39 cellular contexts compared by ENCODE assay signal in the genomic region with DNA sequence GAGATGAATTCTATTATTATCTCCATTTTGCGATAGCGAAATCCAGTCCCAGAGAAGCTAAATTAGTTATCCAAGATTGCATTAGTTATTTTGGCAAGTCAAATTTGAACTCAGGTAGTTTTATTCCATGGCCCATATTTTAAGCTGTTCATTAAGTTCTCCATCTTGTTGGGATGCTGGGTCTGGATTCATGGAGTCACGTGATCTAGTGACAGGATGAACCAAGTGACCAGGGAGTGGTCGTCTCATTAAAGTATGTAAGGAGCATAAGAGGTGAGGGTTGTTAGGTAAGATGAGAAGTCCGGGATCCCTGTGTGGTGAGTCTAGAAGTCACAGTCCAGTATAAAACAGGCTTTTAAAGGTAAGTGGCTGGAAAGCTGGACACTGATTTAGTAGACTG.
"Had no signal": no experiment of that assay in that cellular context is flagged by ENCODE, and none has a peak within 500 bp of the region (broad histone marks: within the 10 kb centered on the region; RNA-seq: fewer than 3 reads in every experiment).

No MANE protein-coding gene starts in this region.

- FAIRE-seq: astrocyte, bronchial epithelial cell had no signal

- H3K4me1 ChIP-seq: adrenal gland, ascending aorta, body of pancreas, breast epithelium had no signal

- ATAC-seq: activated naive CD4-positive, alpha-beta T cell treated with anti-CD3 and anti-CD28 coated beads, Interleukin-2, amount 50 U/mL, for 72 hours; activated naive CD8-positive, alpha-beta T cell treated with anti-CD3 and anti-CD28 coated beads, Interleukin-2, amount 50 U/mL, for 24 hours; activated T-cell treated with anti-CD3 and anti-CD28 coated beads, Interleukin-2, amount 50 U/mL, for 4 hours; activated T-cell treated with anti-CD3 and anti-CD28 coated beads, Interleukin-2, amount 50 U/mL, for 72 hours; activated T-helper 17 cell treated with anti-CD3 and anti-CD28 coated beads, Interleukin-2, amount 50 U/mL, for 72 hours; body of pancreas had no signal

- H3K27ac ChIP-seq: adrenal gland, ascending aorta, body of pancreas, brain microvascular endothelial cell, breast epithelium, cardiac muscle cell had no signal

- H3K27ac Mint-ChIP-seq: activated naive CD4-positive, alpha-beta T cell treated with anti-CD3 and anti-CD28 coated beads for 36 hours; activated naive CD4-positive, alpha-beta T cell treated with anti-CD3 and anti-CD28 coated beads, Interleukin-2, amount 10 ng/mL, durations not matched to agents 7 days and 5 days; activated naive CD4-positive, alpha-beta T cell treated with anti-CD3 and anti-CD28 coated beads, Interleukin-2, amount 50 U/mL, for 24 hours; activated naive CD4-positive, alpha-beta T cell treated with anti-CD3 and anti-CD28 coated beads, Interleukin-2, amount 50 U/mL, for 72 hours; activated naive CD8-positive, alpha-beta T cell; activated naive CD8-positive, alpha-beta T cell treated with anti-CD3 and anti-CD28 coated beads for 36 hours; activated naive CD8-positive, alpha-beta T cell treated with anti-CD3 and anti-CD28 coated beads, Interleukin-2, amount 10 ng/mL, durations not matched to agents 7 days and 5 days; activated naive CD8-positive, alpha-beta T cell treated with anti-CD3 and anti-CD28 coated beads, Interleukin-2, amount 50 U/mL, for 24 hours; activated T-cell treated with anti-CD3 and anti-CD28 coated beads, Interleukin-2, amount 50 U/mL, for 24 hours; activated T-cell treated with anti-CD3 and anti-CD28 coated beads, Interleukin-2, amount 50 U/mL, for 72 hours; activated T-helper 1 cell treated with anti-CD3 and anti-CD28 coated beads, Interleukin-12 subunit alpha, Interleukin-12 subunit beta, Interleukin-2, Interleukin-4 antibody, amounts not matched to agents 30 ng/mL and 10 ng/mL and 1 ng/mL, durations not matched to agents 14 hours and 24 hours and 36 hours; activated T-helper 17 cell treated with anti-CD3 and anti-CD28 coated beads, Interleukin-2, amount 50 U/mL, for 72 hours; activated T-helper 2 cell treated with anti-CD3 and anti-CD28 coated beads, Interferon-gamma antibody, Interleukin-2, Interleukin-4, amounts not matched to agents 10 μg/mL and 5 μg/mL and 100 μg/mL, durations not matched to agents 14 hours and 24 hours and 36 hours; brain had no signal

- H3K4me1 Mint-ChIP-seq: activated naive CD4-positive, alpha-beta T cell treated with anti-CD3 and anti-CD28 coated beads, Interleukin-2, amount 10 ng/mL, durations not matched to agents 7 days and 5 days; activated naive CD4-positive, alpha-beta T cell treated with anti-CD3 and anti-CD28 coated beads, Interleukin-2, amount 50 U/mL, for 24 hours; activated naive CD8-positive, alpha-beta T cell treated with anti-CD3 and anti-CD28 coated beads for 36 hours; activated naive CD8-positive, alpha-beta T cell treated with anti-CD3 and anti-CD28 coated beads, Interleukin-2, amount 10 ng/mL, durations not matched to agents 7 days and 5 days; activated naive CD8-positive, alpha-beta T cell treated with anti-CD3 and anti-CD28 coated beads, Interleukin-2, amount 50 U/mL, for 24 hours; activated T-helper 17 cell treated with anti-CD3 and anti-CD28 coated beads, Interleukin-2, amount 50 U/mL, for 72 hours; brain; central memory CD8-positive, alpha-beta T cell had no signal

- H3K36me3 ChIP-seq: adrenal gland, ascending aorta, brain microvascular endothelial cell, breast epithelium, cardiac muscle cell had no signal

- H3K36me3 Mint-ChIP-seq: activated naive CD4-positive, alpha-beta T cell treated with anti-CD3 and anti-CD28 coated beads, Interleukin-2, amount 10 ng/mL, durations not matched to agents 7 days and 5 days; activated naive CD4-positive, alpha-beta T cell treated with anti-CD3 and anti-CD28 coated beads, Interleukin-2, amount 50 U/mL, for 24 hours; activated naive CD8-positive, alpha-beta T cell; activated naive CD8-positive, alpha-beta T cell treated with anti-CD3 and anti-CD28 coated beads for 36 hours; activated naive CD8-positive, alpha-beta T cell treated with anti-CD3 and anti-CD28 coated beads, Interleukin-2, amount 10 ng/mL, durations not matched to agents 7 days and 5 days; brain had no signal

- H3K4me3 ChIP-seq: adrenal gland, ascending aorta, body of pancreas, breast epithelium, cardiac muscle cell had no signal

- H3K4me3 Mint-ChIP-seq: activated naive CD4-positive, alpha-beta T cell treated with anti-CD3 and anti-CD28 coated beads for 36 hours; activated naive CD4-positive, alpha-beta T cell treated with anti-CD3 and anti-CD28 coated beads, Interleukin-2, amount 10 ng/mL, durations not matched to agents 7 days and 5 days; activated naive CD4-positive, alpha-beta T cell treated with anti-CD3 and anti-CD28 coated beads, Interleukin-2, amount 50 U/mL, for 24 hours; activated naive CD8-positive, alpha-beta T cell; activated naive CD8-positive, alpha-beta T cell treated with anti-CD3 and anti-CD28 coated beads for 36 hours; activated naive CD8-positive, alpha-beta T cell treated with anti-CD3 and anti-CD28 coated beads, Interleukin-2, amount 10 ng/mL, durations not matched to agents 7 days and 5 days; activated naive CD8-positive, alpha-beta T cell treated with anti-CD3 and anti-CD28 coated beads, Interleukin-2, amount 50 U/mL, for 24 hours; activated T-cell treated with anti-CD3 and anti-CD28 coated beads, Interleukin-2, amount 50 U/mL, for 24 hours; activated T-cell treated with anti-CD3 and anti-CD28 coated beads, Interleukin-2, amount 50 U/mL, for 4 hours; activated T-cell treated with anti-CD3 and anti-CD28 coated beads, Interleukin-2, amount 50 U/mL, for 72 hours; activated T-helper 1 cell treated with anti-CD3 and anti-CD28 coated beads, Interleukin-12 subunit alpha, Interleukin-12 subunit beta, Interleukin-2, Interleukin-4 antibody, amounts not matched to agents 30 ng/mL and 10 ng/mL and 1 ng/mL, durations not matched to agents 14 hours and 24 hours and 36 hours; activated T-helper 17 cell treated with anti-CD3 and anti-CD28 coated beads, Interleukin-2, amount 50 U/mL, for 72 hours; brain; central memory CD8-positive, alpha-beta T cell had no signal

- H3K27me3 ChIP-seq: adrenal gland, ascending aorta, body of pancreas, brain microvascular endothelial cell, breast epithelium, cardiac muscle cell had no signal

- DNase-seq: activated effector memory CD4-positive, alpha-beta T cell treated with anti-CD3 and anti-CD28 coated beads, Interleukin-2, amount 50 U/mL, for 16 hours; activated effector memory CD4-positive, alpha-beta T cell treated with Interleukin-2 at 50 U/mL for 16 hours; activated gamma-delta T cell; activated gamma-delta T cell treated with Interleukin-2 at 50 U/mL for 16 hours; activated naive CD4-positive, alpha-beta T cell; activated naive CD4-positive, alpha-beta T cell treated with anti-CD3 and anti-CD28 coated beads for 36 hours; activated naive CD4-positive, alpha-beta T cell treated with anti-CD3 and anti-CD28 coated beads, Interleukin-2, amount 10 ng/mL, durations not matched to agents 7 days and 5 days; activated naive CD4-positive, alpha-beta T cell treated with anti-CD3 and anti-CD28 coated beads, Interleukin-2, amount 50 U/mL, for 16 hours; activated naive CD4-positive, alpha-beta T cell treated with Interleukin-2 at 50 U/mL for 16 hours; activated naive CD8-positive, alpha-beta T cell treated with anti-CD3 and anti-CD28 coated beads for 36 hours; activated naive CD8-positive, alpha-beta T cell treated with anti-CD3 and anti-CD28 coated beads, Interleukin-2, amount 10 ng/mL, durations not matched to agents 7 days and 5 days; activated naive CD8-positive, alpha-beta T cell treated with anti-CD3 and anti-CD28 coated beads, Interleukin-2, amount 50 U/mL, for 24 hours; activated T-cell treated with anti-CD3 and anti-CD28 coated beads, Interleukin-2, amount 50 U/mL, for 24 hours; activated T-cell treated with anti-CD3 and anti-CD28 coated beads, Interleukin-2, amount 50 U/mL, for 4 hours; activated T-cell treated with anti-CD3 and anti-CD28 coated beads, Interleukin-2, amount 50 U/mL, for 48 hours; activated T-cell treated with anti-CD3 and anti-CD28 coated beads, Interleukin-2, amount 50 U/mL, for 72 hours; adrenal gland; amniotic stem cell; amygdala; anterior cingulate cortex; aorta; body of pancreas; brain microvascular endothelial cell; caudate nucleus; central memory CD4-positive, alpha-beta T cell; cerebellar nuclear complex had no signal

- H3K9me3 ChIP-seq: adrenal gland, ascending aorta, body of pancreas had no signal

- H3K27me3 Mint-ChIP-seq: activated naive CD4-positive, alpha-beta T cell treated with anti-CD3 and anti-CD28 coated beads, Interleukin-2, amount 10 ng/mL, durations not matched to agents 7 days and 5 days; activated naive CD4-positive, alpha-beta T cell treated with anti-CD3 and anti-CD28 coated beads, Interleukin-2, amount 50 U/mL, for 24 hours; activated naive CD8-positive, alpha-beta T cell; activated naive CD8-positive, alpha-beta T cell treated with anti-CD3 and anti-CD28 coated beads for 36 hours; activated naive CD8-positive, alpha-beta T cell treated with anti-CD3 and anti-CD28 coated beads, Interleukin-2, amount 10 ng/mL, durations not matched to agents 7 days and 5 days; activated naive CD8-positive, alpha-beta T cell treated with anti-CD3 and anti-CD28 coated beads, Interleukin-2, amount 50 U/mL, for 24 hours; activated T-cell treated with anti-CD3 and anti-CD28 coated beads, Interleukin-2, amount 50 U/mL, for 24 hours; activated T-helper 17 cell treated with anti-CD3 and anti-CD28 coated beads, Interleukin-2, amount 50 U/mL, for 72 hours; brain; central memory CD8-positive, alpha-beta T cell had no signal
